In the genomic region with DNA sequence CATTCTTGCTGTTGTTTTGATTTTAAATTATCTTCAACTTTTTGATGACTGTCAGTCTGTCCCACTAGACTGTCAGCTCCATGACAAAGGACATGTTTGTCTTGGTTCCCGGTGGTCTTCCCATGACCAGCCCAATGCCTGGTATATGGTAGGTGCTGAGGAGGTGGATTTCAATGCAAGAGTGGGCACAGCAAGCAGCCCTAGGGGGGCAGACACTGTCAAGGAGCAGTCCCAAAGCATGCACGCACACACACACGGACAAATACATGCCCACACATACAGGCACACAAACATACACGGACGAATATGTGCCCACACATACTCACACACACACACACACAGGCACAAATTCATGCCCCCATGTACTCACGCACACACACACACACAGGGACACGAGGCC, we compare ENCODE assay signal across 19 cellular contexts. TPM values are rescaled to one million over a fixed set of nuclear protein-coding genes. Genes with fewer than 3 reads are reported as not detected.
A peak's percentile ranks its signal among the peaks of the same experiment; 100 is the strongest.
DNase-seq lines count a peak whose midpoint lies in the region; ATAC-seq, FAIRE-seq and TF ChIP-seq lines count a peak whose summit lies in the region.
"Had no signal": no experiment of that assay in that cellular context is flagged by ENCODE, and none has a peak within 500 bp of the region (broad histone marks: within the 10 kb centered on the region; RNA-seq: fewer than 3 reads in every experiment).

No MANE protein-coding gene starts in this region.

- TF ChIP-seq CTCF in right lobe of liver (IDR thresholded peaks at IDR 0.05): no peak
- no peak for TF ChIP-seq CTCF in HepG2 (CRISPR knock-in tag; IDR thresholded peaks at IDR 0.05)
- no peak for TF ChIP-seq CTCF in neural progenitor cell (IDR thresholded peaks at IDR 0.05)

- BruUV-seq in HepG2 (replicated peaks; lab: Mats Ljungman, UMichigan): no TSS peak

- no peak overlapping the region for H3K4me3 Mint-ChIP-seq in neural progenitor cell

- TF ChIP-seq POLR2A in right lobe of liver (IDR thresholded peaks at IDR 0.05) (no peak), HepG2 (IDR thresholded peaks at IDR 0.05; ENCODE audit: insufficient read depth in 1 of 2, low read depth in 2 of 2, low read length in 2 of 2) (no peak)

- POLR2A ChIA-PET in HepG2 (lab: Yijun Ruan, JAX): no interaction called here

- H3K27me3 Mint-ChIP-seq in neural progenitor cell (ENCODE audit: insufficient read depth, low read depth): peaks cover 13% of the 10 kb centered on the region

- H3K27ac ChIP-seq in right lobe of liver: peak overlapping the region in 2 of 3 donors; percentile 1 to 49
- no peak overlapping the region for H3K27ac ChIP-seq in HepG2 (ENCODE audit: extremely low read length, insufficient read depth, low read length)
- H3K27ac ChIP-seq in cingulate gyrus (ENCODE audit: low read depth, low read length): peak overlapping the region; percentile 23
- no peak overlapping the region for H3K27ac ChIP-seq in neural progenitor cell
- H3K27ac ChIP-seq: KMS-11 had no signal

- peak overlapping the region; percentile 63 for H3K27ac Mint-ChIP-seq in neural progenitor cell

- peaks cover 0 to 88% (median 39%) of the 10 kb centered on the region in 4 donors for H3K4me1 ChIP-seq in right lobe of liver
- peaks cover 35% of the 10 kb centered on the region for H3K4me1 ChIP-seq in HepG2 (ENCODE audit: insufficient read depth, low read length)
- peaks cover 6% of the 10 kb centered on the region for H3K4me1 ChIP-seq in neural progenitor cell

- peaks cover 0 to 27% (median 11%) of the 10 kb centered on the region in 4 donors for H3K36me3 ChIP-seq in right lobe of liver
- H3K36me3 ChIP-seq in HepG2 (replicated peaks in 1 of 2; ENCODE audit: control insufficient read depth in 1 of 2, insufficient read depth in 2 of 2, low read length in 2 of 2): no peaks in the 10 kb centered on the region; a peak in 1 of 5 replicates
- no peaks in the 10 kb centered on the region for H3K36me3 ChIP-seq in neural progenitor cell

- H3K79me2 ChIP-seq in HepG2 (ENCODE audit: insufficient read depth, low read length) (no peaks in the 10 kb centered on the region), neural progenitor cell (ENCODE audit: low read depth) (no peaks in the 10 kb centered on the region)

- CTCF ChIA-PET in HepG2 (lab: Yijun Ruan, JAX; ENCODE audit: low intra/inter-chr PET ratio, low total read pairs): no interaction called here

- WGBS in right lobe of liver (ENCODE audit: insufficient coverage, low coverage, low lambda C conversion rate, missing lambda C conversion rate): 89% methylated on average over 2 of the region's 7 CpGs
- 93% methylated on average over 5 of the region's 7 CpGs for WGBS in HepG2 (ENCODE audit: low lambda C conversion rate)

- intact Hi-C loops in right lobe of liver (cut with DNase I) (loop anchor here in 1 of 2 donors (10.0 kb wide), 1 partner anchor 80 kb away; no protein-coding TSS in a partner anchor), HepG2 (cut with micrococcal nuclease; ENCODE audit: unreplicated experiment) (no loop called here)

- no peak for TF ChIP-seq RAD21 in HepG2 (CRISPR knock-in tag; IDR thresholded peaks at IDR 0.05)

- H3K27me3 ChIP-seq in right lobe of liver (no peaks in the 10 kb centered on the region), HepG2 (ENCODE audit: control insufficient read depth in 1 of 2, insufficient read depth in 2 of 2, low read length in 2 of 2) (no peaks in the 10 kb centered on the region), neural progenitor cell (no peaks in the 10 kb centered on the region)

- no peak overlapping the region for H3K4me2 ChIP-seq in HepG2 (ENCODE audit: low read depth, low read length)
- no peak overlapping the region for H3K4me2 ChIP-seq in neural progenitor cell
- H3K4me2 ChIP-seq: KMS-11 had no signal

- FAIRE-seq in HepG2 (lab: Jason Lieb, UNC): no peak
- FAIRE-seq: D721Med had no signal

- peaks cover 9% of the 10 kb centered on the region for H3K4me1 Mint-ChIP-seq in neural progenitor cell

- H3F3A ChIP-seq in neural progenitor cell (ENCODE audit: low read depth): no peaks in the 10 kb centered on the region

- TF ChIP-seq EP300 in HepG2 (IDR thresholded peaks at IDR 0.05; ENCODE audit: low read depth in 2 of 2, low read length in 2 of 2): no peak
- no peak for TF ChIP-seq EP300 in HepG2 (CRISPR knock-in tag; IDR thresholded peaks at IDR 0.05; ENCODE audit: borderline replicate concordance)

- no peaks in the 10 kb centered on the region for H3K36me3 Mint-ChIP-seq in neural progenitor cell

- H3K4me3 ChIP-seq in right lobe of liver (no peak overlapping the region), HepG2 (replicated peaks in 1 of 3; ENCODE audit: insufficient read depth in 1 of 3, low read depth in 2 of 3, low read length in 3 of 3) (no peak overlapping the region), neural progenitor cell (no peak overlapping the region)

- no peak overlapping the region for H3K9ac ChIP-seq in HepG2 (ENCODE audit: insufficient read depth, low read depth, low read length)
- no peak overlapping the region for H3K9ac ChIP-seq in neural progenitor cell
- H3K9ac ChIP-seq: KMS-11 had no signal

- H2AFZ ChIP-seq in HepG2 (ENCODE audit: low read length) (no peak overlapping the region), neural progenitor cell (replicated peaks) (no peak overlapping the region)

- H4K20me1 ChIP-seq in HepG2 (ENCODE audit: insufficient read depth, low read length): no peaks in the 10 kb centered on the region
- peaks cover 4% of the 10 kb centered on the region for H4K20me1 ChIP-seq in neural progenitor cell (ENCODE audit: low read depth)

- no peak for ATAC-seq in right lobe of liver
- no peak for ATAC-seq in HepG2
- no peak for ATAC-seq in GM19397 (IDR thresholded peaks at IDR 0.05; ENCODE audit: unreplicated experiment)
- ATAC-seq in HG02840 (IDR thresholded peaks at IDR 0.05; ENCODE audit: low FRiP score, unreplicated experiment): no peak

- in situ Hi-C loops in HepG2 (cut with HindIII; ENCODE audit: extremely low pct_ligation_motif_present, low pct_unique_long_range_greater_than_20kb): no loop called here

- H3K9me3 ChIP-seq in right lobe of liver: no peaks in the 10 kb centered on the region
- H3K9me3 ChIP-seq in HepG2 (ENCODE audit: low read length): no peaks in the 10 kb centered on the region
- H3K9me3 ChIP-seq in neural progenitor cell (ENCODE audit: low read depth): no peaks in the 10 kb centered on the region

- DNase-seq in right lobe of liver (peak in 1 of 3 donors; percentile 47), HepG2 (ENCODE audit: low spot score) (no peak), neural progenitor cell (ENCODE audit: low spot score) (no peak), DMS153 treated with DMSO at 0.1 percent for 48 hours (lab: John Stamatoyannopoulos, UW; ENCODE audit: unreplicated experiment) (no peak)
- DNase-seq: C1 segment of cervical spinal cord, DMS79 treated with DMSO at 0.1 percent for 48 hours, GOT3, MV-4-11, NCI-H1694 treated with DMSO at 0.1 percent for 48 hours, NCI-H2227 treated with DMSO at 0.1 percent for 48 hours, NCI-H510A treated with DMSO at 0.1 percent for 48 hours, NCI-H774, SIG-M5 had no signal

- H3K9me3 Mint-ChIP-seq in neural progenitor cell: no peaks in the 10 kb centered on the region

RNA-seq across cellular contexts. Expression of gene KLF15, which starts 12.0 kb away (rescaled TPM):
- 100 to 1,000 TPM in 2 of 6 experiments, 10 to 100 TPM in 4; 14.4 to 112 (median 89.3) TPM for total RNA-seq in right lobe of liver
- 5.4 and 7.8 TPM in 2 replicates for total RNA-seq in HepG2 (2016; rRNA removed; fragmentation: Illumina TruSeq; extraction: Trizol)
- total RNA-seq in HepG2 (2016; cell fraction: cytosol; rRNA removed; fragmentation: Illumina TruSeq; extraction: Trizol; ENCODE audit: low read depth): 1.1 and 1.4 TPM in 2 replicates
- 5.0 and 8.2 TPM in 2 replicates for total RNA-seq in HepG2 (2016; cell fraction: insoluble cytoplasmic fraction; rRNA removed; fragmentation: Illumina TruSeq; extraction: Trizol)
- total RNA-seq in HepG2 (2016; cell fraction: membrane; rRNA removed; fragmentation: Illumina TruSeq; extraction: Trizol): 3.1 and 3.8 TPM in 2 replicates
- total RNA-seq in HepG2 (2016; cell fraction: nucleus; rRNA removed; fragmentation: Illumina TruSeq; extraction: Trizol): 6.2 and 8.6 TPM in 2 replicates
- polyA plus RNA-seq in HepG2 (2011; rRNA removed): 5.3 and 7.1 TPM in 2 replicates
- 3.5 and 8.6 TPM in 2 replicates for polyA plus RNA-seq in HepG2 (2011; cell fraction: cytosol; rRNA removed)
- 10.1 and 15.9 TPM in 2 replicates for polyA plus RNA-seq in HepG2 (2011; cell fraction: nucleus; rRNA removed)
- 3.1 and 3.5 TPM in 2 replicates for polyA plus RNA-seq in HepG2 (2012)
- polyA plus RNA-seq in HepG2 (2016; cell fraction: cytosol; fragmentation: Illumina TruSeq; extraction: Trizol; ENCODE audit: low read depth): 0.46 and 0.59 TPM in 2 replicates
- polyA plus RNA-seq in HepG2 (2016; cell fraction: insoluble cytoplasmic fraction; fragmentation: Illumina TruSeq; extraction: Trizol; ENCODE audit: low read depth): 5.6 and 7.2 TPM in 2 replicates
- 1.9 and 2.3 TPM in 2 replicates for polyA plus RNA-seq in HepG2 (2016; cell fraction: membrane; fragmentation: Illumina TruSeq; extraction: Trizol; ENCODE audit: low read depth)
- 11.1 and 14.2 TPM in 2 replicates for polyA plus RNA-seq in HepG2 (2016; cell fraction: nucleus; fragmentation: Illumina TruSeq; extraction: Trizol; ENCODE audit: insufficient read depth, low read depth)
- 0.09 and 16.6 TPM in 2 replicates for polyA minus RNA-seq in HepG2 (2011; rRNA and poly(A)+ RNA removed; ENCODE audit: low replicate concordance)
- 3.5 and 3.9 TPM in 2 replicates for polyA minus RNA-seq in HepG2 (2011; cell fraction: cytosol; rRNA and poly(A)+ RNA removed)
- 9.2 and 10.2 TPM in 2 replicates for polyA minus RNA-seq in HepG2 (2011; cell fraction: nucleus; rRNA and poly(A)+ RNA removed)
- total RNA-seq in neural progenitor cell (ENCODE audit: low replicate concordance): 3.3 and 7.2 TPM in 2 replicates

RNA-seq across cellular contexts. Expression of gene CFAP100, which starts 49.5 kb away (rescaled TPM):
- not detected for total RNA-seq in right lobe of liver
- 0.36 TPM in 1 of 2 replicates, not detected in the other for total RNA-seq in HepG2 (2016; rRNA removed; fragmentation: Illumina TruSeq; extraction: Trizol)
- total RNA-seq in HepG2 (2016; cell fraction: cytosol; rRNA removed; fragmentation: Illumina TruSeq; extraction: Trizol; ENCODE audit: low read depth): not detected in 2 replicates
- total RNA-seq in HepG2 (2016; cell fraction: insoluble cytoplasmic fraction; rRNA removed; fragmentation: Illumina TruSeq; extraction: Trizol): 0.43 TPM in 1 of 2 replicates, not detected in the other
- not detected in 2 replicates for total RNA-seq in HepG2 (2016; cell fraction: membrane; rRNA removed; fragmentation: Illumina TruSeq; extraction: Trizol)
- total RNA-seq in HepG2 (2016; cell fraction: nucleus; rRNA removed; fragmentation: Illumina TruSeq; extraction: Trizol): not detected in 2 replicates
- 0.32 and 0.63 TPM in 2 replicates for polyA plus RNA-seq in HepG2 (2011; rRNA removed)
- polyA plus RNA-seq in HepG2 (2011; cell fraction: cytosol; rRNA removed): 0.58 and 0.59 TPM in 2 replicates
- polyA plus RNA-seq in HepG2 (2011; cell fraction: nucleus; rRNA removed): 0.42 and 0.63 TPM in 2 replicates
- polyA plus RNA-seq in HepG2 (2012): 0.09 and 1.1 TPM in 2 replicates
- polyA plus RNA-seq in HepG2 (2016; cell fraction: cytosol; fragmentation: Illumina TruSeq; extraction: Trizol; ENCODE audit: low read depth): not detected in 2 replicates
- polyA plus RNA-seq in HepG2 (2016; cell fraction: insoluble cytoplasmic fraction; fragmentation: Illumina TruSeq; extraction: Trizol; ENCODE audit: low read depth): 0.30 TPM in 1 of 2 replicates, not detected in the other
- not detected in 2 replicates for polyA plus RNA-seq in HepG2 (2016; cell fraction: membrane; fragmentation: Illumina TruSeq; extraction: Trizol; ENCODE audit: low read depth)
- not detected in 2 replicates for polyA plus RNA-seq in HepG2 (2016; cell fraction: nucleus; fragmentation: Illumina TruSeq; extraction: Trizol; ENCODE audit: insufficient read depth, low read depth)
- polyA minus RNA-seq in HepG2 (2011; rRNA and poly(A)+ RNA removed; ENCODE audit: low replicate concordance): 0.12 TPM in 1 of 2 replicates, not detected in the other
- 1.1 TPM in 1 of 2 replicates, not detected in the other for polyA minus RNA-seq in HepG2 (2011; cell fraction: cytosol; rRNA and poly(A)+ RNA removed)
- polyA minus RNA-seq in HepG2 (2011; cell fraction: nucleus; rRNA and poly(A)+ RNA removed): not detected in 2 replicates
- total RNA-seq in neural progenitor cell (ENCODE audit: low replicate concordance): 0.12 TPM in 1 of 2 replicates, not detected in the other
- total RNA-seq: RPMI7951 had no signal

Comparison
In these comparisons a context has a peak if more than half of its experiments do, and no peak if none do; other contexts are left out.
1. H3K27ac ChIP-seq: peak in right lobe of liver (2 of 3) and cingulate gyrus (single experiment); none in HepG2 (single experiment) and neural progenitor cell (single experiment).